1 cellular context compared by ENCODE assay signal in the genomic region with DNA sequence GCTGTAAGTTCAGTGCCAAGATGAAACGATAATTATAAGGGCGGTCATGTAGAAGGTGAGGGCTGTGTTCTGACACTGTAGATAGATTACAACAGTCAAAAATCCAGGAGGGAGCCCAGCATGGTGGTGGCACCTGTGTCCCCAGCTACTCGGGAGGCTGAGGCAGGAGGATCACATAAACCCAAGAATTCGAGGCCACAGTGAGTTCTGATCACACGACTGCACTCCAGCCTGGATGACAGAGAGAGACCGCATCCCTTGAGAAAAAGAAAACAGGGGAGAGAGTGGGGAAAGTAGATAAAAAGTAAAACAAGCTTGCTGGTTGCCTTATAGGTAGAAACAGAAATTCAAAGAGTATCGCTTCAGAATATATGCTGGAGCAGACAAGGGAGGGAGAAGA.
TF ChIP-seq lines count a peak whose summit lies in the region.

No MANE protein-coding gene starts in this region.

TF ChIP-seq in K562, 482 proteins besides CTCF, POLR2A, EP300 and RAD21:
- no peak for TF ChIP-seq POLR2AphosphoS2 (IDR thresholded peaks at IDR 0.05; ENCODE audit: low read length)
- TF ChIP-seq, protein P1, sequence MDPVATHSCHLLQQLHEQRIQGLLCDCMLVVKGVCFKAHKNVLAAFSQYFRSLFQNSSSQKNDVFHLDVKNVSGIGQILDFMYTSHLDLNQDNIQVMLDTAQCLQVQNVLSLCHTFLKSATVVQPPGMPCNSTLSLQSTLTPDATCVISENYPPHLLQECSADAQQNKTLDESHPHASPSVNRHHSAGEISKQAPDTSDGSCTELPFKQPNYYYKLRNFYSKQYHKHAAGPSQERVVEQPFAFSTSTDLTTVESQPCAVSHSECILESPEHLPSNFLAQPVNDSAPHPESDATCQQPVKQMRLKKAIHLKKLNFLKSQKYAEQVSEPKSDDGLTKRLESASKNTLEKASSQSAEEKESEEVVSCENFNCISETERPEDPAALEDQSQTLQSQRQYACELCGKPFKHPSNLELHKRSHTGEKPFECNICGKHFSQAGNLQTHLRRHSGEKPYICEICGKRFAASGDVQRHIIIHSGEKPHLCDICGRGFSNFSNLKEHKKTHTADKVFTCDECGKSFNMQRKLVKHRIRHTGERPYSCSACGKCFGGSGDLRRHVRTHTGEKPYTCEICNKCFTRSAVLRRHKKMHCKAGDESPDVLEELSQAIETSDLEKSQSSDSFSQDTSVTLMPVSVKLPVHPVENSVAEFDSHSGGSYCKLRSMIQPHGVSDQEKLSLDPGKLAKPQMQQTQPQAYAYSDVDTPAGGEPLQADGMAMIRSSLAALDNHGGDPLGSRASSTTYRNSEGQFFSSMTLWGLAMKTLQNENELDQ (CRISPR knock-in tag; IDR thresholded peaks at IDR 0.05; ENCODE audit: borderline replicate concordance): no peak
- 0 out of 2 replicates have a peak, but pooled peaks have one; percentile 41 for TF ChIP-seq HDAC2 (IDR thresholded peaks at IDR 0.05)
- TF ChIP-seq, protein P2, sequence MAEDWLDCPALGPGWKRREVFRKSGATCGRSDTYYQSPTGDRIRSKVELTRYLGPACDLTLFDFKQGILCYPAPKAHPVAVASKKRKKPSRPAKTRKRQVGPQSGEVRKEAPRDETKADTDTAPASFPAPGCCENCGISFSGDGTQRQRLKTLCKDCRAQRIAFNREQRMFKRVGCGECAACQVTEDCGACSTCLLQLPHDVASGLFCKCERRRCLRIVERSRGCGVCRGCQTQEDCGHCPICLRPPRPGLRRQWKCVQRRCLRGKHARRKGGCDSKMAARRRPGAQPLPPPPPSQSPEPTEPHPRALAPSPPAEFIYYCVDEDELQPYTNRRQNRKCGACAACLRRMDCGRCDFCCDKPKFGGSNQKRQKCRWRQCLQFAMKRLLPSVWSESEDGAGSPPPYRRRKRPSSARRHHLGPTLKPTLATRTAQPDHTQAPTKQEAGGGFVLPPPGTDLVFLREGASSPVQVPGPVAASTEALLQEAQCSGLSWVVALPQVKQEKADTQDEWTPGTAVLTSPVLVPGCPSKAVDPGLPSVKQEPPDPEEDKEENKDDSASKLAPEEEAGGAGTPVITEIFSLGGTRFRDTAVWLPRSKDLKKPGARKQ (CRISPR knock-in tag; IDR thresholded peaks at IDR 0.05): no peak
- no peak for TF ChIP-seq WHSC1 (IDR thresholded peaks at IDR 0.05; ENCODE audit: low read length)
- TF ChIP-seq SMARCA5 (IDR thresholded peaks at IDR 0.05): 0 out of 2 replicates have a peak, but pooled peaks have one; percentile 18
- TF ChIP-seq SIRT6 (IDR thresholded peaks at IDR 0.05; ENCODE audit: low read depth, low read length): no peak
- no peak for TF ChIP-seq TRIM24 (IDR thresholded peaks at IDR 0.05)
- TF ChIP-seq, protein P3, sequence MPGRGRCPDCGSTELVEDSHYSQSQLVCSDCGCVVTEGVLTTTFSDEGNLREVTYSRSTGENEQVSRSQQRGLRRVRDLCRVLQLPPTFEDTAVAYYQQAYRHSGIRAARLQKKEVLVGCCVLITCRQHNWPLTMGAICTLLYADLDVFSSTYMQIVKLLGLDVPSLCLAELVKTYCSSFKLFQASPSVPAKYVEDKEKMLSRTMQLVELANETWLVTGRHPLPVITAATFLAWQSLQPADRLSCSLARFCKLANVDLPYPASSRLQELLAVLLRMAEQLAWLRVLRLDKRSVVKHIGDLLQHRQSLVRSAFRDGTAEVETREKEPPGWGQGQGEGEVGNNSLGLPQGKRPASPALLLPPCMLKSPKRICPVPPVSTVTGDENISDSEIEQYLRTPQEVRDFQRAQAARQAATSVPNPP (IDR thresholded peaks at IDR 0.05; ENCODE audit: borderline replicate concordance, insufficient read depth, insufficient read length): no peak
- TF ChIP-seq SMAD1 (IDR thresholded peaks at IDR 0.05; ENCODE audit: low read depth, low read length, partially characterized antibody): no peak
- TF ChIP-seq, protein P4, sequence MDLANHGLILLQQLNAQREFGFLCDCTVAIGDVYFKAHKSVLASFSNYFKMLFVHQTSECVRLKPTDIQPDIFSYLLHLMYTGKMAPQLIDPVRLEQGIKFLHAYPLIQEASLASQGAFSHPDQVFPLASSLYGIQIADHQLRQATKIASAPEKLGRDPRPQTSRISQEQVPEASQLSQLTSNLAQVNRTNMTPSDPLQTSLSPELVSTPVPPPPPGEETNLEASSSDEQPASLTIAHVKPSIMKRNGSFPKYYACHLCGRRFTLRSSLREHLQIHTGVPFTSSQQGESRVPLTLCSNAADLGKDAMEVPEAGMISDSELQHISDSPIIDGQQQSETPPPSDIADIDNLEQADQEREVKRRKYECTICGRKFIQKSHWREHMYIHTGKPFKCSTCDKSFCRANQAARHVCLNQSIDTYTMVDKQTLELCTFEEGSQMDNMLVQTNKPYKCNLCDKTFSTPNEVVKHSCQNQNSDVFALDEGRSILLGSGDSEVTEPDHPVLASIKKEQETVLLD (IDR thresholded peaks at IDR 0.05): peak; percentile 53; the same call in 1 of the 2 replicates
- no peak for TF ChIP-seq ETV5 (CRISPR knock-in tag; IDR thresholded peaks at IDR 0.05; ENCODE audit: low read depth)
- TF ChIP-seq ETV1 (tag; conservative IDR thresholded peaks at IDR 0.05; ENCODE audit: low read depth): 0 out of 2 replicates have a peak, but pooled peaks have one; percentile 6
- TF ChIP-seq SNIP1 (IDR thresholded peaks at IDR 0.05; ENCODE audit: low read depth): no peak
- peak; percentile 62; the same call in 1 of the 2 replicates for TF ChIP-seq BCOR (IDR thresholded peaks at IDR 0.05)
